8 cellular contexts compared by ENCODE assay signal in genomic region chr5:119452373-119453044, GRCh38. TPM values are rescaled to one million over a fixed set of nuclear protein-coding genes. Genes with fewer than 3 reads are reported as not detected.
DNase-seq lines count a peak whose midpoint lies in the region; ATAC-seq and TF ChIP-seq lines count a peak whose summit lies in the region.

HSD17B4 (plus strand) TSS chr5:119452497; CDS start chr5:119452576, 79 bp downstream.

- intact Hi-C loops in heart right ventricle (cut with DNase I) = loop anchor here in 1 of 10 donors (2.0 kb wide), 1 partner anchor 382 kb away; the partner anchor contains the start of gene DMXL1
- intact Hi-C loops in posterior cingulate gyrus (cut with DNase I) = no loop called here

- H3K9me3 ChIP-seq in heart right ventricle (peaks cover 0 to 18% (median 5%) of the 10 kb centered on the region in 11 donors), upper lobe of left lung (peaks cover 0 to 5% (median 0%) of the 10 kb centered on the region in 4 donors)

- TF ChIP-seq CTCF in GM12875 (IDR thresholded peaks at IDR 0.05; ENCODE audit: borderline replicate concordance, insufficient read depth, low read depth, low read length) (no peak), heart right ventricle (IDR thresholded peaks at IDR 0.05) (no peak), upper lobe of left lung (IDR thresholded peaks at IDR 0.05) (no peak)

- H3K36me3 ChIP-seq in heart right ventricle (peaks cover 0 to 14% (median 0%) of the 10 kb centered on the region in 9 donors), upper lobe of left lung (peaks cover 0 to 5% (median 3%) of the 10 kb centered on the region in 4 donors)

- POLR2A ChIA-PET in T-cell (lab: Charles Lee) = no interaction called here

- peak; percentile 39 for DNase-seq in NCI-H1417 treated with DMSO at 0.1 percent for 48 hours (lab: John Stamatoyannopoulos, UW)
- peak; percentile 65 to 85 (median 73) for DNase-seq in T-cell
- peak; percentile 90 to 92 for DNase-seq in heart right ventricle
- peak; percentile 88 to 99 (median 93) for DNase-seq in posterior cingulate gyrus
- peak; percentile 94 for DNase-seq in upper lobe of left lung

- TF ChIP-seq POLR2A in upper lobe of left lung (IDR thresholded peaks at IDR 0.05) = peak in 2 of 4 donors; percentile 87 to 94

- H3K27me3 Mint-ChIP-seq in T-cell = peaks cover 0 to 4% of the 10 kb centered on the region in 2 donors

- WGBS in adipose tissue, 3 donors = 0 to 1% (median 1%) methylated on average over 43 of the region's 43 CpGs
- 0% methylated on average over 43 of the region's 43 CpGs for WGBS in heart right ventricle, 2 donors
- 0 to 1% methylated on average over 37 to 43 of the region's 43 CpGs for WGBS in upper lobe of left lung, 2 donors

- peaks cover 9% of the 10 kb centered on the region for H3K36me3 Mint-ChIP-seq in T-cell

- peak within 1 kb of the TSS; percentile 87 to 93 for H3K27ac Mint-ChIP-seq in T-cell

- peak within 1 kb of the TSS; percentile 93 to 96 (median 94) for H3K4me3 Mint-ChIP-seq in T-cell

- H3K4me3 ChIP-seq in GM12875 (ENCODE audit: low read depth, low read length) = peak within 1 kb of the TSS; percentile 91
- H3K4me3 ChIP-seq in heart right ventricle = peak within 1 kb of the TSS; percentile 65 to 96 (median 84)
- H3K4me3 ChIP-seq in upper lobe of left lung = peak within 1 kb of the TSS; percentile 59 to 70 (median 66)

- CTCF ChIA-PET in T-cell (lab: Charles Lee) = interaction anchor here in 1 of 2 donors (3.2 kb wide), 1 partner anchor 464 kb away, joined by 8 read pairs; the partner anchor contains the start of gene DTWD2

- TF ChIP-seq EP300 in upper lobe of left lung (IDR thresholded peaks at IDR 0.05) = peak in 1 of 4 donors; percentile 30

- no peaks in the 10 kb centered on the region for H3K9me3 Mint-ChIP-seq in T-cell

- H3K4me1 Mint-ChIP-seq in T-cell = peaks cover 20 to 31% (median 29%) of the 10 kb centered on the region in 3 donors

- H3K27ac ChIP-seq in adipose tissue (ENCODE audit: low read depth, low read length) (peak within 1 kb of the TSS; percentile 11), heart right ventricle (peak within 1 kb of the TSS; percentile 83 to 94 (median 90)), upper lobe of left lung (peak within 1 kb of the TSS; percentile 88 to 96 (median 90))

- ATAC-seq in HG02763 (IDR thresholded peaks at IDR 0.05; ENCODE audit: unreplicated experiment) = peak; percentile 93
- ATAC-seq in T-cell (replicated peaks in 1 of 4) = peak; percentile 94 to 98 (median 96)
- peak; percentile 96 to 98 (median 97) for ATAC-seq in heart right ventricle
- ATAC-seq in upper lobe of left lung (ENCODE audit: low FRiP score in 2 of 2) = peak; percentile 96 to 98

- H3K27me3 ChIP-seq in heart right ventricle (no peaks in the 10 kb centered on the region), upper lobe of left lung (no peaks in the 10 kb centered on the region)

- H3K4me1 ChIP-seq in heart right ventricle (peaks cover 2 to 28% (median 21%) of the 10 kb centered on the region in 9 donors), upper lobe of left lung (peaks cover 8 to 37% (median 15%) of the 10 kb centered on the region in 4 donors)

RNA-seq across cellular contexts. Expression of gene HSD17B4, which starts in this region (rescaled TPM):
- 10 to 100 TPM; 32.1 to 79.6 (median 54.0) TPM for total RNA-seq in T-cell
- 100 to 1,000 TPM; 125 to 292 (median 194) TPM for polyA plus RNA-seq in adipose tissue
- total RNA-seq in heart right ventricle = 100 to 1,000 TPM; 193 to 325 (median 216) TPM
- 100 to 1,000 TPM; 130 to 217 TPM for polyA plus RNA-seq in heart right ventricle
- total RNA-seq in upper lobe of left lung = 100 to 1,000 TPM; 240 to 430 (median 355) TPM

Comparison
In these comparisons a context has a peak if more than half of its experiments do, and no peak if none do; other contexts are left out.
1. Peak in every context shown above with its lines: DNase-seq, ATAC-seq, H3K4me3 ChIP-seq and H3K27ac ChIP-seq.
2. DNase-seq: peak in every context shown above with its lines; median percentile 94 in upper lobe of left lung; 93 in posterior cingulate gyrus; 91 in heart right ventricle; 73 in T-cell; 39 in NCI-H1417 treated with DMSO at 0.1 percent for 48 hours.
3. H3K27ac ChIP-seq: peak in every context shown above with its lines; median percentile 90 in heart right ventricle; 90 in upper lobe of left lung; 11 in adipose tissue.